In the genomic region with DNA sequence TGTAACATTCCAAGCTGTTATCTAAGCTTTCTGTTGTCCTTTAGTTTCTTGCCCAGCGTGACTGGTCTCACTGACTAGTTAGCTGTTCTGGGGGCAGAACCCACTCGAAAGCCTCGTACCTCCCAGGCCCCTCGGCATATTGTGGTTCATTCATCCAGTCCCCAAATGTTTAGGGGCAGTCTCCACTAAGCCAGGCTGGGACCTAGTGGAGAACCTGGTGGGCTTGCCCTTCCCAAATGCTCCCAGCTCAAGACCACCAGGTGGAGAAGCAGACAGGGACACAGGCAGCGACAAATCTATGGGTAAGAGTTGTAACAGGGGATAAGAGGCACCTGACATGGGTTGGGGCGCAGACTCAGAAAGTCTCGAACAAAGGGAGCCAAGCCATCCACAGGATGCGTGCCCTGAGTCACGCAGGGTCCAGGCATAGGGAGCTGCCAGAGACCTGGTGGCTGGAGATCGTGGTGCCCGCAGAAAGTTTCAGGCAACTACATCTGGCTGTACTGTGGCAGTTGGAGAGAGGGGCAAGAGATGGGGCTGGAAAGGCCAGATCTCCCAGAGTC, we compare ENCODE assay signal across 8 cellular contexts. TPM values are rescaled to one million over a fixed set of nuclear protein-coding genes. Genes with fewer than 3 reads are reported as not detected.
DNase-seq lines count a peak whose midpoint lies in the region; ATAC-seq, FAIRE-seq and TF ChIP-seq lines count a peak whose summit lies in the region.

No MANE protein-coding gene starts in this region.

- H3K27ac ChIP-seq in keratinocyte (ENCODE audit: control insufficient read depth, insufficient read depth, low read length), result peak overlapping the region; percentile 73
- H3K27ac ChIP-seq in substantia nigra (ENCODE audit: low read depth, low read length, poor library complexity, severe bottlenecking), result peak overlapping the region; percentile 71

- peak overlapping the region; percentile 90 for H3K27ac Mint-ChIP-seq in T-helper 1 cell treated with Interleukin-12 subunit alpha and Interleukin-12 subunit beta and Interleukin-4 antibody, amounts not matched to agents 30 μg/mL and 1 μg/mL, for 36 hours
- peak overlapping the region; percentile 97 for H3K27ac Mint-ChIP-seq in activated naive CD8-positive, alpha-beta T cell

- peak overlapping the region; percentile 44 to 79 (median 77) for H3K4me3 ChIP-seq in keratinocyte (ENCODE audit: control insufficient read depth in 2 of 3, extremely low read depth in 1 of 3, insufficient read depth in 2 of 3, low read depth in 1 of 3, low read length in 3 of 3)

- H3K9me3 Mint-ChIP-seq in T-helper 1 cell treated with Interleukin-12 subunit alpha and Interleukin-12 subunit beta and Interleukin-4 antibody, amounts not matched to agents 30 μg/mL and 1 μg/mL, for 36 hours, result no peaks in the 10 kb centered on the region
- no peaks in the 10 kb centered on the region for H3K9me3 Mint-ChIP-seq in activated naive CD8-positive, alpha-beta T cell (ENCODE audit: low read depth)

- no peaks in the 10 kb centered on the region for H3K36me3 ChIP-seq in keratinocyte (ENCODE audit: control insufficient read depth in 2 of 2, extremely low read depth in 1 of 2, insufficient read depth in 2 of 2, low read length in 2 of 2)

- H3K36me3 Mint-ChIP-seq in T-helper 1 cell treated with Interleukin-12 subunit alpha and Interleukin-12 subunit beta and Interleukin-4 antibody, amounts not matched to agents 30 μg/mL and 1 μg/mL, for 36 hours (ENCODE audit: low read depth), result peaks cover 12% of the 10 kb centered on the region
- H3K36me3 Mint-ChIP-seq in activated naive CD8-positive, alpha-beta T cell, result no peaks in the 10 kb centered on the region

- peaks cover 25% of the 10 kb centered on the region for H3K4me1 ChIP-seq in keratinocyte (ENCODE audit: control insufficient read depth, extremely low read depth, insufficient read depth, low read length)

- peak overlapping the region; percentile 100 for H3K4me2 ChIP-seq in keratinocyte (ENCODE audit: control insufficient read depth, extremely low read depth, insufficient read depth, low read depth, low read length)

- DNase-seq in T-helper 1 cell, result no peak
- no peak for DNase-seq in keratinocyte (ENCODE audit: low read depth, low spot score)
- DNase-seq in substantia nigra (lab: John Stamatoyannopoulos, UW), result no peak
- no peak for DNase-seq in SIG-M5 (lab: John Stamatoyannopoulos, UW)
- no peak for DNase-seq in RPMI8226

- peaks cover 20% of the 10 kb centered on the region for H3K79me2 ChIP-seq in keratinocyte (ENCODE audit: control insufficient read depth, insufficient read depth, low read length)

- peak overlapping the region; percentile 95 for H2AFZ ChIP-seq in keratinocyte (ENCODE audit: control insufficient read depth, low read length)

- no peak for ATAC-seq in HG03108 (IDR thresholded peaks at IDR 0.05; ENCODE audit: unreplicated experiment)

- H3K9me3 ChIP-seq in keratinocyte (ENCODE audit: control insufficient read depth, low read depth, low read length), result no peaks in the 10 kb centered on the region

- H3K9ac ChIP-seq in keratinocyte (ENCODE audit: control insufficient read depth, extremely low read depth, insufficient read depth, low read length), result peak overlapping the region; percentile 81

- TF ChIP-seq CTCF in keratinocyte (optimal IDR thresholded peaks at IDR 0.05 in 1 of 3, IDR thresholded peaks at IDR 0.05 in 1 of 3, conservative IDR thresholded peaks at IDR 0.05 in 1 of 3; ENCODE audit: extremely low read depth in 1 of 3, insufficient read depth in 2 of 3, low read length in 3 of 3), result no peak

- H4K20me1 ChIP-seq in keratinocyte (ENCODE audit: control insufficient read depth, extremely low read depth, insufficient read depth, low read length), result no peaks in the 10 kb centered on the region

- peak overlapping the region; percentile 89 for H3K4me3 Mint-ChIP-seq in T-helper 1 cell treated with Interleukin-12 subunit alpha and Interleukin-12 subunit beta and Interleukin-4 antibody, amounts not matched to agents 30 μg/mL and 1 μg/mL, for 36 hours
- peak overlapping the region; percentile 86 for H3K4me3 Mint-ChIP-seq in activated naive CD8-positive, alpha-beta T cell

- no peaks in the 10 kb centered on the region for H3K27me3 ChIP-seq in keratinocyte (ENCODE audit: control insufficient read depth, extremely low read depth, insufficient read depth, low read length)

- H3K4me1 Mint-ChIP-seq in T-helper 1 cell treated with Interleukin-12 subunit alpha and Interleukin-12 subunit beta and Interleukin-4 antibody, amounts not matched to agents 30 μg/mL and 1 μg/mL, for 36 hours (ENCODE audit: low read depth), result peaks cover 41% of the 10 kb centered on the region
- H3K4me1 Mint-ChIP-seq in activated naive CD8-positive, alpha-beta T cell (ENCODE audit: low read depth), result peaks cover 51% of the 10 kb centered on the region

- FAIRE-seq in keratinocyte (lab: Jason Lieb, UNC), result no peak

- no peaks in the 10 kb centered on the region for H3K27me3 Mint-ChIP-seq in T-helper 1 cell treated with Interleukin-12 subunit alpha and Interleukin-12 subunit beta and Interleukin-4 antibody, amounts not matched to agents 30 μg/mL and 1 μg/mL, for 36 hours (ENCODE audit: low read depth)
- no peaks in the 10 kb centered on the region for H3K27me3 Mint-ChIP-seq in activated naive CD8-positive, alpha-beta T cell

- H3K9me1 ChIP-seq in keratinocyte (ENCODE audit: control insufficient read depth, extremely low read depth, insufficient read depth, low read length), result no peaks in the 10 kb centered on the region

- dilution Hi-C loops in keratinocyte (cut with MboI; ENCODE audit: extremely low pct_ligation_motif_present, low sequenced_read_pairs), result no loop called here

RNA-seq across cellular contexts. Expression of a gene that starts 0.9 kb away (rescaled TPM):
- 3.7 to 8.6 TPM (median 7.0 TPM) in 3 replicates for polyA plus RNA-seq in keratinocyte
- polyA plus RNA-seq in keratinocyte (2011; ENCODE audit: low read depth), result 7.3 TPM
- polyA plus RNA-seq in keratinocyte (2011; cell fraction: cytosol; rRNA removed), result 6.1 and 15.3 TPM in 2 replicates
- 14.2 and 16.9 TPM in 2 replicates for polyA plus RNA-seq in keratinocyte (2011; cell fraction: nucleus; rRNA removed)
- polyA plus RNA-seq in keratinocyte (2012; ENCODE audit: low replicate concordance), result 11.2 and 32.3 TPM in 2 replicates
- 4.9 to 22.6 TPM (median 11.4 TPM) in 3 replicates for polyA minus RNA-seq in keratinocyte
- polyA minus RNA-seq in keratinocyte (2011; cell fraction: cytosol; rRNA and poly(A)+ RNA removed), result 5.0 TPM
- 3.8 and 8.9 TPM in 2 replicates for polyA minus RNA-seq in keratinocyte (2011; cell fraction: nucleus; rRNA and poly(A)+ RNA removed)

RNA-seq across cellular contexts. Expression of a gene that starts 44.0 kb away (rescaled TPM):
- polyA plus RNA-seq in keratinocyte, result 31.1 to 35.4 TPM (median 34.7 TPM) in 3 replicates
- 4.3 TPM for polyA plus RNA-seq in keratinocyte (2011; ENCODE audit: low read depth)
- 30.4 and 34.1 TPM in 2 replicates for polyA plus RNA-seq in keratinocyte (2011; cell fraction: cytosol; rRNA removed)
- polyA plus RNA-seq in keratinocyte (2011; cell fraction: nucleus; rRNA removed), result 31.3 and 35.3 TPM in 2 replicates
- 30.8 and 33.4 TPM in 2 replicates for polyA plus RNA-seq in keratinocyte (2012; ENCODE audit: low replicate concordance)
- polyA minus RNA-seq in keratinocyte, result 30.5 to 46.0 TPM (median 35.2 TPM) in 3 replicates
- polyA minus RNA-seq in keratinocyte (2011; cell fraction: cytosol; rRNA and poly(A)+ RNA removed), result 42.6 TPM
- 9.5 and 11.2 TPM in 2 replicates for polyA minus RNA-seq in keratinocyte (2011; cell fraction: nucleus; rRNA and poly(A)+ RNA removed)

RNA-seq across cellular contexts. Expression of a gene that starts 51.1 kb away (rescaled TPM):
- 2.4 to 5.2 TPM (median 4.4 TPM) in 3 replicates for polyA plus RNA-seq in keratinocyte
- 2.0 TPM for polyA plus RNA-seq in keratinocyte (2011; ENCODE audit: low read depth)
- polyA plus RNA-seq in keratinocyte (2011; cell fraction: cytosol; rRNA removed), result 1.1 and 2.7 TPM in 2 replicates
- polyA plus RNA-seq in keratinocyte (2011; cell fraction: nucleus; rRNA removed), result 9.0 and 9.9 TPM in 2 replicates
- polyA plus RNA-seq in keratinocyte (2012; ENCODE audit: low replicate concordance), result 3.0 and 4.5 TPM in 2 replicates
- polyA minus RNA-seq in keratinocyte, result 0.76 to 2.2 TPM (median 0.83 TPM) in 3 replicates
- 4.4 TPM for polyA minus RNA-seq in keratinocyte (2011; cell fraction: cytosol; rRNA and poly(A)+ RNA removed)
- polyA minus RNA-seq in keratinocyte (2011; cell fraction: nucleus; rRNA and poly(A)+ RNA removed), result 3.0 and 3.1 TPM in 2 replicates
